ENCODE assay signal across 1 cellular context in genomic region chr11:5267033-5267563, GRCh38.
A peak's percentile ranks its signal among the peaks of the same experiment; 100 is the strongest.
TF ChIP-seq lines count a peak whose summit lies in the region.

No MANE protein-coding gene starts in this region.

TF ChIP-seq in K562, 482 proteins besides CTCF, POLR2A, EP300 and RAD21 (continued from another document):
- TF ChIP-seq ESRRA (IDR thresholded peaks at IDR 0.05; ENCODE audit: borderline replicate concordance, low read depth): peak; percentile 66; the same call in 1 of the 2 replicates
- TF ChIP-seq PKNOX1 (IDR thresholded peaks at IDR 0.05): peak; percentile 81
- peak; percentile 69 to 78 for TF ChIP-seq MLLT1 (IDR thresholded peaks at IDR 0.05)
- TF ChIP-seq HMBOX1 (IDR thresholded peaks at IDR 0.05): peak; percentile 83
- peak; percentile 51; the same call in 1 of the 2 replicates for TF ChIP-seq NCOR1 (IDR thresholded peaks at IDR 0.05)
- no peak for TF ChIP-seq STAT5A (IDR thresholded peaks at IDR 0.05; ENCODE audit: borderline replicate concordance, low read length)
- 0 out of 2 replicates have a peak, but pooled peaks have one; percentile 1 for TF ChIP-seq ZFP30 (CRISPR knock-in tag; IDR thresholded peaks at IDR 0.05; ENCODE audit: borderline replicate concordance)
- TF ChIP-seq CBFA2T3 (IDR thresholded peaks at IDR 0.05): peak; percentile 79
- peak in 1 of 2 experiments; percentile 44; a peak in 1 of 4 replicates for TF ChIP-seq MAZ (CRISPR knock-in tag; conservative IDR thresholded peaks at IDR 0.05 in 1 of 2, IDR thresholded peaks at IDR 0.05 in 1 of 2)
- peak; percentile 7; the same call in 1 of the 2 replicates for TF ChIP-seq SOX6 (IDR thresholded peaks at IDR 0.05)
- TF ChIP-seq MECOM (CRISPR knock-in tag; IDR thresholded peaks at IDR 0.05): 0 out of 2 replicates have a peak, but pooled peaks have one; percentile 56
- no peak for TF ChIP-seq ZNF766 (CRISPR knock-in tag; conservative IDR thresholded peaks at IDR 0.05)
- TF ChIP-seq CLOCK (CRISPR knock-in tag; IDR thresholded peaks at IDR 0.05; ENCODE audit: borderline replicate concordance): no peak
- peak; percentile 16; the same call in 1 of the 2 replicates for TF ChIP-seq ZNF77 (CRISPR knock-in tag; IDR thresholded peaks at IDR 0.05)
- peak; percentile 40 for TF ChIP-seq POLR2G (IDR thresholded peaks at IDR 0.05; ENCODE audit: low read depth, low read length)
- TF ChIP-seq TGIF2 (CRISPR knock-in tag; IDR thresholded peaks at IDR 0.05): no peak
- peak; percentile 59; the same call in 1 of the 2 replicates for TF ChIP-seq DPF2 (IDR thresholded peaks at IDR 0.05)
- peak; percentile 68 for TF ChIP-seq SUPT5H (IDR thresholded peaks at IDR 0.05)
- TF ChIP-seq TEAD4 (IDR thresholded peaks at IDR 0.05; ENCODE audit: low read length): peak; percentile 52; the same call in 1 of the 2 replicates
- TF ChIP-seq TEAD4 (CRISPR knock-in tag; IDR thresholded peaks at IDR 0.05; ENCODE audit: borderline replicate concordance): no peak
- peak; percentile 65; the same call in 1 of the 2 replicates for TF ChIP-seq CTBP1 (IDR thresholded peaks at IDR 0.05; ENCODE audit: borderline replicate concordance)
- peak; percentile 80 for TF ChIP-seq ZEB2 (IDR thresholded peaks at IDR 0.05)
- TF ChIP-seq CEBPB (tag; IDR thresholded peaks at IDR 0.05): 0 out of 2 replicates have a peak, but pooled peaks have one; percentile 6
- peak; percentile 55; the same call in 1 of the 2 replicates for TF ChIP-seq HDAC2 (IDR thresholded peaks at IDR 0.05)
- peak; percentile 55 for TF ChIP-seq TCF3 (CRISPR knock-in tag; IDR thresholded peaks at IDR 0.05)
- no peak for TF ChIP-seq NFRKB (IDR thresholded peaks at IDR 0.05; ENCODE audit: low read depth)
- TF ChIP-seq POLR2B (IDR thresholded peaks at IDR 0.05; ENCODE audit: low read depth, partially characterized antibody): peak; percentile 40
- TF ChIP-seq MEIS2 (IDR thresholded peaks at IDR 0.05; ENCODE audit: partially characterized antibody): peak; percentile 83
- peak; percentile 54; the same call in 1 of the 2 replicates for TF ChIP-seq SPI1 (IDR thresholded peaks at IDR 0.05; ENCODE audit: borderline replicate concordance, low read depth, low read length)
- TF ChIP-seq PRDM10 (IDR thresholded peaks at IDR 0.05; ENCODE audit: partially characterized antibody): peak; percentile 10
- 0 out of 2 replicates have a peak, but pooled peaks have one; percentile 18 for TF ChIP-seq CAMTA2 (CRISPR knock-in tag; conservative IDR thresholded peaks at IDR 0.05)
- TF ChIP-seq C11orf30 (IDR thresholded peaks at IDR 0.05; ENCODE audit: low read depth): peak; percentile 34; the same call in 1 of the 2 replicates
- TF ChIP-seq NR2C1 (IDR thresholded peaks at IDR 0.05): 0 out of 2 replicates have a peak, but pooled peaks have one; percentile 27
- no peak for TF ChIP-seq NR2C1 (tag; IDR thresholded peaks at IDR 0.05)
- peak; percentile 11; the same call in 1 of the 2 replicates for TF ChIP-seq TAL1 (IDR thresholded peaks at IDR 0.05)
- TF ChIP-seq ELF2 (CRISPR knock-in tag; IDR thresholded peaks at IDR 0.05): no peak
